22 cellular contexts compared by ENCODE assay signal in genomic region chr7:139867847-139868246, GRCh38.
"Had no signal": no experiment of that assay in that cellular context is flagged by ENCODE, and none has a peak within 500 bp of the region (broad histone marks: within the 10 kb centered on the region; RNA-seq: fewer than 3 reads in every experiment).

No MANE protein-coding gene starts in this region.

- H3K4me3 ChIP-seq: K562, MG63, SJCRH30 had no signal

- H3K9me3 ChIP-seq: MG63, SJCRH30 had no signal

- H3K36me3 ChIP-seq: MG63, SJCRH30 had no signal

- H3K27me3 Mint-ChIP-seq: IgD-negative memory B cell had no signal

- H3K4me1 ChIP-seq: SJCRH30 had no signal

- FAIRE-seq: K562 had no signal

- H3K27ac ChIP-seq: SJCRH30 had no signal

- H3K27ac Mint-ChIP-seq: IgD-negative memory B cell; T-helper 1 cell treated with Interleukin-12 subunit alpha and Interleukin-12 subunit beta and Interleukin-4 antibody, amounts not matched to agents 30 μg/mL and 1 μg/mL, for 36 hours had no signal

- H3K4me3 Mint-ChIP-seq: IgD-negative memory B cell; T-helper 1 cell treated with Interleukin-12 subunit alpha and Interleukin-12 subunit beta and Interleukin-4 antibody, amounts not matched to agents 30 μg/mL and 1 μg/mL, for 36 hours had no signal

- ATAC-seq: K562, Panc1, PC-3, Right ventricle myocardium inferior, SK-N-SH treated with all-trans-retinoic acid at 6 μM for 48 hours had no signal

- H3K27me3 ChIP-seq: MG63, SJCRH30 had no signal

- DNase-seq: MG63; NCI-H1092 treated with DMSO at 0.1 percent for 48 hours; NCI-H1436; NCI-H187; NCI-H2029; NCI-H2081 treated with DMSO at 0.1 percent for 48 hours; NCI-H2171; NCI-H226; NCI-H446; NCI-H524; NCI-H526 treated with DMSO at 0.1 percent for 48 hours; NK-92 treated with Interleukin-12 subunit alpha and Interleukin-12 subunit beta, amount 100 ng/mL, for 24 hours; PC-3; SHP77 treated with DMSO at 0.1 percent for 48 hours; SJCRH30; T-helper 9 cell had no signal
